Comparison of ENCODE assay signal across 1 cellular context in the genomic region with DNA sequence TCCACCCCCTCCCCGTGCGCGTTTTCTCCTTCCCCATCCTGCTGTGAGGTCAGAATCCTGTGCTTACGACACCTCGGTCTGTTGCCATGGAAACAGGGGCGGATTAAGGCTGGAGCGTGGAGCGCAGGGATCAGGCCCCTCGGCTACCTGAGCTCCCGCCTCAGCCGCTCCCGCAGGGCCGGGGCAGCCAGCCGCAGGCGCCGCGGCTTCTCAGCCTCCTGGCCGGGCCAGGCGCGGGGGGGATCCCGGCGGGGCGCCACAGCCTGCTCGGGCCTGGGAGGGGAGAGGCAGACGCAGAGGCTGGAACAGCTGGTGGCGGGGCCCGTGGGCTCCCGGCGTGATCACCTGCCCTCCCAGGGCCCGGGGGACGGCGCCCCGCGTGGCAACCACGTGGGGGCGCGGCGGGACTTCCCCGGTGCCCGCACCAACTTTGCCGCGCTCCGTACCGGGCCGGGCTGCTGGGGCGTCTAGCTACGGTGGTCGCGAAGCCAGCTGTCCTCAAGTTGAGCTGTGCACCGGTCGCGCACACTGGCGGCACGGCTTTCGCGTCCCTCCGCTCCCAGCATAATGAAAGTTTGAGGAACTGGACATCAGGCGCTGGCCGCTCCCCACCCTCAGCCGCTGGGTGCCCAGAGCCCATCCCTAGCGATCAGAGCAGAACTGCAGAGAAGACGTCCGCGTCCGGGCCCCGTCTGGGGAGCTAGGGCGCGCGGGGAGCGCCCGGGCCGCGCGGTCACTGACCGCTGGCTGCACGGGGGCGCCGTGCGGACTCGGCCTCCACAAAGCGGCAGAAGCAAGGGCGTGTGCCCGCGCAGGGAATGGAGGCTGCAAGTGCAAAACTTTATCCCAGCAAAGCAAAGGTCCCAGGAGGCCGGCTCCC.
TF ChIP-seq lines count a peak whose summit lies in the region.

No MANE protein-coding gene starts in this region.

TF ChIP-seq in HEK293, 187 proteins besides CTCF, POLR2A, EP300 and RAD21 (continued from another document and continues in another):
- TF ChIP-seq, protein P1, sequence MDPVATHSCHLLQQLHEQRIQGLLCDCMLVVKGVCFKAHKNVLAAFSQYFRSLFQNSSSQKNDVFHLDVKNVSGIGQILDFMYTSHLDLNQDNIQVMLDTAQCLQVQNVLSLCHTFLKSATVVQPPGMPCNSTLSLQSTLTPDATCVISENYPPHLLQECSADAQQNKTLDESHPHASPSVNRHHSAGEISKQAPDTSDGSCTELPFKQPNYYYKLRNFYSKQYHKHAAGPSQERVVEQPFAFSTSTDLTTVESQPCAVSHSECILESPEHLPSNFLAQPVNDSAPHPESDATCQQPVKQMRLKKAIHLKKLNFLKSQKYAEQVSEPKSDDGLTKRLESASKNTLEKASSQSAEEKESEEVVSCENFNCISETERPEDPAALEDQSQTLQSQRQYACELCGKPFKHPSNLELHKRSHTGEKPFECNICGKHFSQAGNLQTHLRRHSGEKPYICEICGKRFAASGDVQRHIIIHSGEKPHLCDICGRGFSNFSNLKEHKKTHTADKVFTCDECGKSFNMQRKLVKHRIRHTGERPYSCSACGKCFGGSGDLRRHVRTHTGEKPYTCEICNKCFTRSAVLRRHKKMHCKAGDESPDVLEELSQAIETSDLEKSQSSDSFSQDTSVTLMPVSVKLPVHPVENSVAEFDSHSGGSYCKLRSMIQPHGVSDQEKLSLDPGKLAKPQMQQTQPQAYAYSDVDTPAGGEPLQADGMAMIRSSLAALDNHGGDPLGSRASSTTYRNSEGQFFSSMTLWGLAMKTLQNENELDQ (tag by site-specific recombination; IDR thresholded peaks at IDR 0.05; ENCODE audit: low read depth), result no peak
- no peak for TF ChIP-seq ZNF521 (tag by site-specific recombination; IDR thresholded peaks at IDR 0.05)
- no peak for TF ChIP-seq ZNF302 (tag by site-specific recombination; IDR thresholded peaks at IDR 0.05; ENCODE audit: low read depth)
- TF ChIP-seq, protein P2, sequence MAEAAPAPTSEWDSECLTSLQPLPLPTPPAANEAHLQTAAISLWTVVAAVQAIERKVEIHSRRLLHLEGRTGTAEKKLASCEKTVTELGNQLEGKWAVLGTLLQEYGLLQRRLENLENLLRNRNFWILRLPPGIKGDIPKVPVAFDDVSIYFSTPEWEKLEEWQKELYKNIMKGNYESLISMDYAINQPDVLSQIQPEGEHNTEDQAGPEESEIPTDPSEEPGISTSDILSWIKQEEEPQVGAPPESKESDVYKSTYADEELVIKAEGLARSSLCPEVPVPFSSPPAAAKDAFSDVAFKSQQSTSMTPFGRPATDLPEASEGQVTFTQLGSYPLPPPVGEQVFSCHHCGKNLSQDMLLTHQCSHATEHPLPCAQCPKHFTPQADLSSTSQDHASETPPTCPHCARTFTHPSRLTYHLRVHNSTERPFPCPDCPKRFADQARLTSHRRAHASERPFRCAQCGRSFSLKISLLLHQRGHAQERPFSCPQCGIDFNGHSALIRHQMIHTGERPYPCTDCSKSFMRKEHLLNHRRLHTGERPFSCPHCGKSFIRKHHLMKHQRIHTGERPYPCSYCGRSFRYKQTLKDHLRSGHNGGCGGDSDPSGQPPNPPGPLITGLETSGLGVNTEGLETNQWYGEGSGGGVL (tag by site-specific recombination; IDR thresholded peaks at IDR 0.05), result peak; percentile 71; the same call in 1 of the 2 replicates
- no peak for TF ChIP-seq HOXA7 (CRISPR knock-in tag; IDR thresholded peaks at IDR 0.05; ENCODE audit: borderline replicate concordance)
- no peak for TF ChIP-seq ZNF529 (tag by site-specific recombination; IDR thresholded peaks at IDR 0.05; ENCODE audit: insufficient replicate concordance)
- no peak for TF ChIP-seq ZNF121 (tag by site-specific recombination; IDR thresholded peaks at IDR 0.05)
- TF ChIP-seq ZNF311 (tag by site-specific recombination; IDR thresholded peaks at IDR 0.05; ENCODE audit: borderline replicate concordance), result no peak
- TF ChIP-seq ZNF335 (tag by site-specific recombination; conservative IDR thresholded peaks at IDR 0.05), result peak; percentile 54; the same call in 1 of the 2 replicates
- TF ChIP-seq GLIS2 (tag by site-specific recombination; IDR thresholded peaks at IDR 0.05), result peak; percentile 57; the same call in 1 of the 2 replicates
- TF ChIP-seq, protein P3, sequence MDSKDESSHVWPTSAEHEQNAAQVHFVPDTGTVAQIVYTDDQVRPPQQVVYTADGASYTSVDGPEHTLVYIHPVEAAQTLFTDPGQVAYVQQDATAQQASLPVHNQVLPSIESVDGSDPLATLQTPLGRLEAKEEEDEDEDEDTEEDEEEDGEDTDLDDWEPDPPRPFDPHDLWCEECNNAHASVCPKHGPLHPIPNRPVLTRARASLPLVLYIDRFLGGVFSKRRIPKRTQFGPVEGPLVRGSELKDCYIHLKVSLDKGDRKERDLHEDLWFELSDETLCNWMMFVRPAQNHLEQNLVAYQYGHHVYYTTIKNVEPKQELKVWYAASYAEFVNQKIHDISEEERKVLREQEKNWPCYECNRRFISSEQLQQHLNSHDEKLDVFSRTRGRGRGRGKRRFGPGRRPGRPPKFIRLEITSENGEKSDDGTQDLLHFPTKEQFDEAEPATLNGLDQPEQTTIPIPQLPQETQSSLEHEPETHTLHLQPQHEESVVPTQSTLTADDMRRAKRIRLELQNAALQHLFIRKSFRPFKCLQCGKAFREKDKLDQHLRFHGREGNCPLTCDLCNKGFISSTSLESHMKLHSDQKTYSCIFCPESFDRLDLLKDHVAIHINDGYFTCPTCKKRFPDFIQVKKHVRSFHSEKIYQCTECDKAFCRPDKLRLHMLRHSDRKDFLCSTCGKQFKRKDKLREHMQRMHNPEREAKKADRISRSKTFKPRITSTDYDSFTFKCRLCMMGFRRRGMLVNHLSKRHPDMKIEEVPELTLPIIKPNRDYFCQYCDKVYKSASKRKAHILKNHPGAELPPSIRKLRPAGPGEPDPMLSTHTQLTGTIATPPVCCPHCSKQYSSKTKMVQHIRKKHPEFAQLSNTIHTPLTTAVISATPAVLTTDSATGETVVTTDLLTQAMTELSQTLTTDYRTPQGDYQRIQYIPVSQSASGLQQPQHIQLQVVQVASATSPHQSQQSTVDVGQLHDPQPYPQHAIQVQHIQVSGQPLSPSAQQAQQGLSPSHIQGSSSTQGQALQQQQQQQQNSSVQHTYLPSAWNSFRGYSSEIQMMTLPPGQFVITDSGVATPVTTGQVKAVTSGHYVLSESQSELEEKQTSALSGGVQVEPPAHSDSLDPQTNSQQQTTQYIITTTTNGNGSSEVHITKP (tag by site-specific recombination; IDR thresholded peaks at IDR 0.05), result peak; percentile 77
- TF ChIP-seq SP7 (tag by site-specific recombination; IDR thresholded peaks at IDR 0.05), result no peak
- TF ChIP-seq, protein P4, sequence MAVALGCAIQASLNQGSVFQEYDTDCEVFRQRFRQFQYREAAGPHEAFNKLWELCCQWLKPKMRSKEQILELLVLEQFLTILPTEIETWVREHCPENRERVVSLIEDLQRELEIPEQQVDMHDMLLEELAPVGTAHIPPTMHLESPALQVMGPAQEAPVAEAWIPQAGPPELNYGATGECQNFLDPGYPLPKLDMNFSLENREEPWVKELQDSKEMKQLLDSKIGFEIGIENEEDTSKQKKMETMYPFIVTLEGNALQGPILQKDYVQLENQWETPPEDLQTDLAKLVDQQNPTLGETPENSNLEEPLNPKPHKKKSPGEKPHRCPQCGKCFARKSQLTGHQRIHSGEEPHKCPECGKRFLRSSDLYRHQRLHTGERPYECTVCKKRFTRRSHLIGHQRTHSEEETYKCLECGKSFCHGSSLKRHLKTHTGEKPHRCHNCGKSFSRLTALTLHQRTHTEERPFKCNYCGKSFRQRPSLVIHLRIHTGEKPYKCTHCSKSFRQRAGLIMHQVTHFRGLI (tag by site-specific recombination; IDR thresholded peaks at IDR 0.05), result peak; percentile 5; the same call in 1 of the 2 replicates
- TF ChIP-seq ZNF341 (tag by site-specific recombination; IDR thresholded peaks at IDR 0.05; ENCODE audit: low read depth), result peak; percentile 74
- no peak for TF ChIP-seq ZNF843 (tag by site-specific recombination; IDR thresholded peaks at IDR 0.05)
- no peak for TF ChIP-seq ZNF677 (tag by site-specific recombination; IDR thresholded peaks at IDR 0.05)
- TF ChIP-seq ZBTB8A (tag by site-specific recombination; IDR thresholded peaks at IDR 0.05), result no peak; the same call in 1 of the 2 replicates
- TF ChIP-seq TRIM28 (IDR thresholded peaks at IDR 0.05; ENCODE audit: borderline replicate concordance, low read length), result no peak
- TF ChIP-seq, protein P5, sequence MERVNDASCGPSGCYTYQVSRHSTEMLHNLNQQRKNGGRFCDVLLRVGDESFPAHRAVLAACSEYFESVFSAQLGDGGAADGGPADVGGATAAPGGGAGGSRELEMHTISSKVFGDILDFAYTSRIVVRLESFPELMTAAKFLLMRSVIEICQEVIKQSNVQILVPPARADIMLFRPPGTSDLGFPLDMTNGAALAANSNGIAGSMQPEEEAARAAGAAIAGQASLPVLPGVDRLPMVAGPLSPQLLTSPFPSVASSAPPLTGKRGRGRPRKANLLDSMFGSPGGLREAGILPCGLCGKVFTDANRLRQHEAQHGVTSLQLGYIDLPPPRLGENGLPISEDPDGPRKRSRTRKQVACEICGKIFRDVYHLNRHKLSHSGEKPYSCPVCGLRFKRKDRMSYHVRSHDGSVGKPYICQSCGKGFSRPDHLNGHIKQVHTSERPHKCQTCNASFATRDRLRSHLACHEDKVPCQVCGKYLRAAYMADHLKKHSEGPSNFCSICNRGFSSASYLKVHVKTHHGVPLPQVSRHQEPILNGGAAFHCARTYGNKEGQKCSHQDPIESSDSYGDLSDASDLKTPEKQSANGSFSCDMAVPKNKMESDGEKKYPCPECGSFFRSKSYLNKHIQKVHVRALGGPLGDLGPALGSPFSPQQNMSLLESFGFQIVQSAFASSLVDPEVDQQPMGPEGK (tag by site-specific recombination; IDR thresholded peaks at IDR 0.05), result no peak
- no peak for TF ChIP-seq ZNF610 (tag by site-specific recombination; IDR thresholded peaks at IDR 0.05; ENCODE audit: borderline replicate concordance)
- TF ChIP-seq KLF1 (tag by site-specific recombination; IDR thresholded peaks at IDR 0.05), result no peak
- no peak for TF ChIP-seq ZNF114 (tag by site-specific recombination; IDR thresholded peaks at IDR 0.05)
- no peak for TF ChIP-seq ZNF658 (tag by site-specific recombination; IDR thresholded peaks at IDR 0.05)
- 0 out of 2 replicates have a peak, but pooled peaks have one; percentile 17 for TF ChIP-seq ZNF785 (tag by site-specific recombination; IDR thresholded peaks at IDR 0.05)
- no peak for TF ChIP-seq MYNN (tag by site-specific recombination; IDR thresholded peaks at IDR 0.05; ENCODE audit: borderline replicate concordance)
- peak; percentile 59; the same call in 1 of the 2 replicates for TF ChIP-seq ZSCAN30 (tag by site-specific recombination; IDR thresholded peaks at IDR 0.05)
- TF ChIP-seq ZNF76 (tag by site-specific recombination; IDR thresholded peaks at IDR 0.05; ENCODE audit: borderline replicate concordance, low read depth), result peak; percentile 9; the same call in 1 of the 2 replicates
- TF ChIP-seq, protein P6, sequence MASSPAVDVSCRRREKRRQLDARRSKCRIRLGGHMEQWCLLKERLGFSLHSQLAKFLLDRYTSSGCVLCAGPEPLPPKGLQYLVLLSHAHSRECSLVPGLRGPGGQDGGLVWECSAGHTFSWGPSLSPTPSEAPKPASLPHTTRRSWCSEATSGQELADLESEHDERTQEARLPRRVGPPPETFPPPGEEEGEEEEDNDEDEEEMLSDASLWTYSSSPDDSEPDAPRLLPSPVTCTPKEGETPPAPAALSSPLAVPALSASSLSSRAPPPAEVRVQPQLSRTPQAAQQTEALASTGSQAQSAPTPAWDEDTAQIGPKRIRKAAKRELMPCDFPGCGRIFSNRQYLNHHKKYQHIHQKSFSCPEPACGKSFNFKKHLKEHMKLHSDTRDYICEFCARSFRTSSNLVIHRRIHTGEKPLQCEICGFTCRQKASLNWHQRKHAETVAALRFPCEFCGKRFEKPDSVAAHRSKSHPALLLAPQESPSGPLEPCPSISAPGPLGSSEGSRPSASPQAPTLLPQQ (tag by site-specific recombination; IDR thresholded peaks at IDR 0.05), result no peak; the same call in 1 of the 2 replicates
- TF ChIP-seq ZNF560 (tag by site-specific recombination; IDR thresholded peaks at IDR 0.05; ENCODE audit: borderline replicate concordance), result no peak
- TF ChIP-seq ZNF23 (tag by site-specific recombination; IDR thresholded peaks at IDR 0.05; ENCODE audit: borderline replicate concordance), result no peak
- no peak for TF ChIP-seq ZNF416 (tag by site-specific recombination; IDR thresholded peaks at IDR 0.05)
- TF ChIP-seq ZSCAN23 (tag by site-specific recombination; IDR thresholded peaks at IDR 0.05), result no peak
- TF ChIP-seq TCF7L2 (IDR thresholded peaks at IDR 0.05; ENCODE audit: borderline replicate concordance, low read depth, low read length), result no peak
- no peak for TF ChIP-seq SCRT1 (tag by site-specific recombination; IDR thresholded peaks at IDR 0.05; ENCODE audit: borderline replicate concordance)
- peak; percentile 92 for TF ChIP-seq GLIS1 (tag by site-specific recombination; IDR thresholded peaks at IDR 0.05)
- peak; percentile 63; the same call in 1 of the 2 replicates for TF ChIP-seq ZNF660 (tag by site-specific recombination; IDR thresholded peaks at IDR 0.05)
- no peak for TF ChIP-seq ZNF155 (tag by site-specific recombination; IDR thresholded peaks at IDR 0.05)
- TF ChIP-seq, protein P7, sequence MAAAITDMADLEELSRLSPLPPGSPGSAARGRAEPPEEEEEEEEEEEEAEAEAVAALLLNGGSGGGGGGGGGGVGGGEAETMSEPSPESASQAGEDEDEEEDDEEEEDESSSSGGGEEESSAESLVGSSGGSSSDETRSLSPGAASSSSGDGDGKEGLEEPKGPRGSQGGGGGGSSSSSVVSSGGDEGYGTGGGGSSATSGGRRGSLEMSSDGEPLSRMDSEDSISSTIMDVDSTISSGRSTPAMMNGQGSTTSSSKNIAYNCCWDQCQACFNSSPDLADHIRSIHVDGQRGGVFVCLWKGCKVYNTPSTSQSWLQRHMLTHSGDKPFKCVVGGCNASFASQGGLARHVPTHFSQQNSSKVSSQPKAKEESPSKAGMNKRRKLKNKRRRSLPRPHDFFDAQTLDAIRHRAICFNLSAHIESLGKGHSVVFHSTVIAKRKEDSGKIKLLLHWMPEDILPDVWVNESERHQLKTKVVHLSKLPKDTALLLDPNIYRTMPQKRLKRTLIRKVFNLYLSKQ (tag by site-specific recombination; IDR thresholded peaks at IDR 0.05; ENCODE audit: borderline replicate concordance), result no peak
- TF ChIP-seq, protein P8, sequence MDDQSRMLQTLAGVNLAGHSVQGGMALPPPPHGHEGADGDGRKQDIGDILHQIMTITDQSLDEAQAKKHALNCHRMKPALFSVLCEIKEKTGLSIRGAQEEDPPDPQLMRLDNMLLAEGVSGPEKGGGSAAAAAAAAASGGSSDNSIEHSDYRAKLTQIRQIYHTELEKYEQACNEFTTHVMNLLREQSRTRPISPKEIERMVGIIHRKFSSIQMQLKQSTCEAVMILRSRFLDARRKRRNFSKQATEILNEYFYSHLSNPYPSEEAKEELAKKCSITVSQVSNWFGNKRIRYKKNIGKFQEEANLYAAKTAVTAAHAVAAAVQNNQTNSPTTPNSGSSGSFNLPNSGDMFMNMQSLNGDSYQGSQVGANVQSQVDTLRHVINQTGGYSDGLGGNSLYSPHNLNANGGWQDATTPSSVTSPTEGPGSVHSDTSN (CRISPR knock-in tag; IDR thresholded peaks at IDR 0.05), result 0 out of 2 replicates have a peak, but pooled peaks have one; percentile 37
- no peak for TF ChIP-seq ZNF112 (tag by site-specific recombination; IDR thresholded peaks at IDR 0.05)
- TF ChIP-seq ZNF623 (tag by site-specific recombination; IDR thresholded peaks at IDR 0.05), result no peak
- no peak for TF ChIP-seq PRDM1 (tag by site-specific recombination; IDR thresholded peaks at IDR 0.05)
- TF ChIP-seq ZEB2 (tag by site-specific recombination; IDR thresholded peaks at IDR 0.05), result peak; percentile 25; the same call in 1 of the 2 replicates
- no peak for TF ChIP-seq YY2 (tag by site-specific recombination; IDR thresholded peaks at IDR 0.05)
- TF ChIP-seq ZNF248 (tag by site-specific recombination; IDR thresholded peaks at IDR 0.05), result no peak
